14 cellular contexts compared by ENCODE assay signal in genomic region chr11:73227571-73228211, GRCh38. TPM values are rescaled to one million over a fixed set of nuclear protein-coding genes. Genes with fewer than 3 reads are reported as not detected.
A peak's percentile ranks its signal among the peaks of the same experiment; 100 is the strongest.
DNase-seq lines count a peak whose midpoint lies in the region; ATAC-seq and TF ChIP-seq lines count a peak whose summit lies in the region.
"Had no signal": no experiment of that assay in that cellular context is flagged by ENCODE, and none has a peak within 500 bp of the region (broad histone marks: within the 10 kb centered on the region; RNA-seq: fewer than 3 reads in every experiment).

No MANE protein-coding gene starts in this region.

- no peaks in the 10 kb centered on the region for H3K36me3 Mint-ChIP-seq in endothelial cell (ENCODE audit: low read depth, unreplicated experiment)
- H3K36me3 Mint-ChIP-seq: naive B cell had no signal

- H3K27ac ChIP-seq in WERI-Rb-1 (no peak overlapping the region), upper lobe of left lung (peak overlapping the region in 2 of 4 donors; percentile 69 to 75)

- H3K9me3 ChIP-seq in WERI-Rb-1 (ENCODE audit: severe bottlenecking): no peaks in the 10 kb centered on the region
- H3K9me3 ChIP-seq in upper lobe of left lung: no peaks in the 10 kb centered on the region

- peak; percentile 86 for ATAC-seq in left lobe of liver
- ATAC-seq in upper lobe of left lung (ENCODE audit: low FRiP score in 2 of 2): peak; percentile 24 to 88
- no peak for ATAC-seq in HG03159 (IDR thresholded peaks at IDR 0.05; ENCODE audit: unreplicated experiment)

- WGBS in upper lobe of left lung, 2 donors: 73 to 75% methylated on average over 2 to 12 of the region's 12 CpGs

- H3K27ac Mint-ChIP-seq in endothelial cell (ENCODE audit: unreplicated experiment): no peak overlapping the region

- no peak for TF ChIP-seq EP300 in upper lobe of left lung (IDR thresholded peaks at IDR 0.05)

- DNase-seq in NCI-H2196 (lab: John Stamatoyannopoulos, UW; ENCODE audit: unreplicated experiment): peak; percentile 36
- no peak for DNase-seq in NCI-H2196 treated with DMSO at 0.1 percent for 48 hours (lab: John Stamatoyannopoulos, UW; ENCODE audit: unreplicated experiment)
- no peak for DNase-seq in WERI-Rb-1
- peak; percentile 48 for DNase-seq in left lobe of liver (ENCODE audit: low spot score)
- DNase-seq in upper lobe of left lung: peak; percentile 81 to 84
- DNase-seq in medulla oblongata (ENCODE audit: extremely low spot score): no peak
- DNase-seq in endothelial cell (ENCODE audit: low spot score): no peak
- DNase-seq: activated T-cell treated with anti-CD3 and anti-CD28 coated beads, Interleukin-2, amount 50 U/mL, for 1 hour; naive B cell; NCI-H2171 had no signal

- TF ChIP-seq CTCF in WERI-Rb-1 (IDR thresholded peaks at IDR 0.05; ENCODE audit: low read depth, low read length) (0 out of 2 replicates have a peak, but pooled peaks have one; percentile 4), upper lobe of left lung (IDR thresholded peaks at IDR 0.05) (peak in 3 of 6 experiments; percentile 27 to 55 (median 52)), endothelial cell (IDR thresholded peaks at IDR 0.05; ENCODE audit: unreplicated experiment) (no peak)

- H3K27me3 ChIP-seq in WERI-Rb-1 (ENCODE audit: insufficient read depth, low read depth, severe bottlenecking): no peaks in the 10 kb centered on the region
- H3K27me3 ChIP-seq in upper lobe of left lung: no peaks in the 10 kb centered on the region

- H3K4me3 Mint-ChIP-seq in endothelial cell (ENCODE audit: unreplicated experiment): no peak overlapping the region
- H3K4me3 Mint-ChIP-seq: naive B cell had no signal

- H3K36me3 ChIP-seq in WERI-Rb-1: no peaks in the 10 kb centered on the region
- H3K36me3 ChIP-seq in upper lobe of left lung: no peaks in the 10 kb centered on the region

- no peak for TF ChIP-seq POLR2A in upper lobe of left lung (IDR thresholded peaks at IDR 0.05)

- peaks cover 8 to 34% (median 19%) of the 10 kb centered on the region in 4 donors for H3K4me1 ChIP-seq in upper lobe of left lung

- no peak overlapping the region for H3K4me3 ChIP-seq in WERI-Rb-1 (ENCODE audit: low read depth, low read length)
- H3K4me3 ChIP-seq in upper lobe of left lung: no peak overlapping the region

- H3K27me3 Mint-ChIP-seq in endothelial cell (ENCODE audit: unreplicated experiment): peaks cover 10% of the 10 kb centered on the region

- H3K4me1 Mint-ChIP-seq in endothelial cell (ENCODE audit: unreplicated experiment): peaks cover 16% of the 10 kb centered on the region

- H3K9me3 Mint-ChIP-seq in endothelial cell (ENCODE audit: unreplicated experiment): no peaks in the 10 kb centered on the region
- H3K9me3 Mint-ChIP-seq: naive B cell had no signal

RNA-seq across cellular contexts. Expression of gene P2RY2, which starts 9.6 kb away (rescaled TPM):
- 6.0 TPM for total RNA-seq in left lobe of liver
- 10 to 100 TPM in 4 of 6 donors, 1 to 10 TPM in 2; 7.8 to 15.0 (median 11.7) TPM for total RNA-seq in upper lobe of left lung
- total RNA-seq in endothelial cell (ENCODE audit: unreplicated experiment): 0.10 TPM
- total RNA-seq: frontal cortex; G401; T-helper 1 cell treated with Interleukin-12 subunit alpha and Interleukin-12 subunit beta and Interleukin-4 antibody, amounts not matched to agents 30 ng/mL and 1 ng/mL, for 36 hours had no signal

RNA-seq across cellular contexts. Expression of gene P2RY6, which starts 44.4 kb away (rescaled TPM):
- 0.25 TPM for total RNA-seq in left lobe of liver
- 1 to 10 TPM in 3 of 6 donors, under 1 TPM in 2, not detected in 1; 0.30 to 5.3 (median 1.4) TPM for total RNA-seq in upper lobe of left lung
- total RNA-seq in endothelial cell (ENCODE audit: unreplicated experiment): 0.74 TPM
- total RNA-seq: G401; T-helper 1 cell treated with Interleukin-12 subunit alpha and Interleukin-12 subunit beta and Interleukin-4 antibody, amounts not matched to agents 30 ng/mL and 1 ng/mL, for 36 hours had no signal

Comparison
In these comparisons a context has a peak if more than half of its experiments do, and no peak if none do; other contexts are left out.
1. DNase-seq: peak in NCI-H2196 (single experiment), left lobe of liver (single experiment) and upper lobe of left lung (2 of 2); none in NCI-H2196 treated with DMSO at 0.1 percent for 48 hours (single experiment), WERI-Rb-1 (single experiment), medulla oblongata (single experiment) and endothelial cell (single experiment).